ENCODE assay signal across 8 cellular contexts in the genomic region with DNA sequence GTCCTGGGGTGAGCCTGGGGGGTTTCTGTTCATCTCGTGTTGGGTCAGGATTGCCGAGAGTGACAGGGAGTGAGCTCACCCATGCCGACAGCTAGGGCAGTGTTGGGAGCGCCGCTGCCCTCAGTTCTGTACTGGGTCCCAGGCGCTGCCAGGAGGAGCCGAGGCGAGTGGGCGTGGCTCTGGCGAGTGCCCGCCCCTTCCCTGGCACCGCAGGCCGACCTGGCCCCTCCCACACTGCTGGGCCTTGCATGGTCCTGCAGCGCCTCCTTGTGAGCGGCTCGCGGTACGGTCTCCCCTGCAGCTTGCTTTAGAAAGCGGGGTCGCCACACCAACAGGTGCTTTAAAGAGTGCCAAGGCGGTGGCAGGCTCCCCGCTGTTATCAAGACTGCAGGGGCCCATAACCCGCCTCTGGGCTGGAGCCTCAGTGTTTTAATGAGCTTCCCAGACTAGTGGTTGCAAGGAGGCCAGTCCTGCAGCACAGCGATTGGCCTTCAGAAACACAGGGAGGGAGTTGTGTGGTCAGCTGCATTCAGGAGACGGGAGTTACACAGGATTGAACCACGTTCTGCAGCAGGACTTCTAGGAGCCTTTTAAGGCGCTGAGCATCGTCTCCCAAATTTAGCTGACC.
DNase-seq lines count a peak whose midpoint lies in the region; ATAC-seq and TF ChIP-seq lines count a peak whose summit lies in the region.
"Not testable (repeated sequence)": the region's sequence is repeated elsewhere in the genome, so short reads cannot be mapped to it uniquely, and the experiment has no call there.

No MANE protein-coding gene starts in this region.

- peak; percentile 78 for ATAC-seq in GM21367 (IDR thresholded peaks at IDR 0.05; ENCODE audit: unreplicated experiment)
- peak; percentile 98 to 99 for ATAC-seq in lower lobe of right lung

- intact Hi-C loops in lower lobe of right lung (cut with DNase I), result not testable (repeated sequence)

- not testable (repeated sequence) for H3K27me3 ChIP-seq in CD8-positive, alpha-beta memory T cell (ENCODE audit: insufficient read depth, low read length, poor library complexity, severe bottlenecking); HL-60 (ENCODE audit: insufficient read depth, poor library complexity, severe bottlenecking); lower lobe of right lung (ENCODE audit: low read depth)

- peak; percentile 88 to 93 (median 89) for DNase-seq in CD8-positive, alpha-beta memory T cell
- DNase-seq in HL-60 (ENCODE audit: low read depth in 1 of 2, low spot score in 1 of 2), result peak; percentile 83 to 88
- peak; percentile 61 for DNase-seq in NCI-H82 treated with DMSO at 0.1 percent for 48 hours (lab: John Stamatoyannopoulos, UW; ENCODE audit: unreplicated experiment)
- DNase-seq in activated CD4-positive, alpha-beta memory T cell treated with anti-CD3 and anti-CD28 coated beads, Interleukin-2, amount 10 ng/mL, durations not matched to agents 7 days and 5 days, result peak; percentile 93
- peak; percentile 96 for DNase-seq in dermis blood vessel endothelial cell
- peak; percentile 95 for DNase-seq in lower lobe of right lung
- DNase-seq in stimulated activated CD4-positive, alpha-beta T cell treated with anti-CD3 and anti-CD28 coated beads, TNF-alpha, amount 100 ng/mL, for 24 hours (ENCODE audit: low read depth in 3 of 3), result peak; percentile 84 to 90 (median 85)

- H3K36me3 Mint-ChIP-seq in CD8-positive, alpha-beta memory T cell; activated CD4-positive, alpha-beta memory T cell treated with anti-CD3 and anti-CD28 coated beads, Interleukin-2, amount 10 ng/mL, durations not matched to agents 7 days and 5 days (ENCODE audit: low read depth): not testable (repeated sequence)

- POLR2A ChIA-PET in CD8-positive, alpha-beta memory T cell (lab: Charles Lee); activated CD4-positive, alpha-beta memory T cell treated with anti-CD3 and anti-CD28 coated beads, Interleukin-2, amount 10 ng/mL, durations not matched to agents 7 days and 5 days (lab: Charles Lee): not testable (repeated sequence)

- H3K9me3 ChIP-seq in CD8-positive, alpha-beta memory T cell (ENCODE audit: low read length); lower lobe of right lung: not testable (repeated sequence)

- H3K4me1 Mint-ChIP-seq in CD8-positive, alpha-beta memory T cell; activated CD4-positive, alpha-beta memory T cell treated with anti-CD3 and anti-CD28 coated beads, Interleukin-2, amount 10 ng/mL, durations not matched to agents 7 days and 5 days: not testable (repeated sequence)

- not testable (repeated sequence) for H3K27ac ChIP-seq in CD8-positive, alpha-beta memory T cell (ENCODE audit: low read depth, low read length); HL-60 (replicated peaks); lower lobe of right lung

- TF ChIP-seq CTCF in HL-60 (IDR thresholded peaks at IDR 0.05; ENCODE audit: insufficient read depth, low read length) (peak; percentile 48), lower lobe of right lung (IDR thresholded peaks at IDR 0.05) (peak; percentile 62)

- not testable (repeated sequence) for H3K27me3 Mint-ChIP-seq in CD8-positive, alpha-beta memory T cell; activated CD4-positive, alpha-beta memory T cell treated with anti-CD3 and anti-CD28 coated beads, Interleukin-2, amount 10 ng/mL, durations not matched to agents 7 days and 5 days

- CTCF ChIA-PET in CD8-positive, alpha-beta memory T cell (lab: Charles Lee), result interaction anchor here (0.7 to 1.9 kb wide), 5 partner anchors 10 to 841 kb away, joined by 3 to 12 read pairs (median 8); no protein-coding TSS in a partner anchor
- CTCF ChIA-PET in activated CD4-positive, alpha-beta memory T cell treated with anti-CD3 and anti-CD28 coated beads, Interleukin-2, amount 10 ng/mL, durations not matched to agents 7 days and 5 days (lab: Charles Lee), result interaction anchor here (1.0 to 2.3 kb wide), 11 partner anchors 9 to 443 kb away, joined by 3 to 19 read pairs (median 3); no protein-coding TSS in a partner anchor

- H3K4me3 Mint-ChIP-seq in CD8-positive, alpha-beta memory T cell, result peak overlapping the region in 4 of 7 donors; percentile 57 to 76 (median 62)
- not testable (repeated sequence) for H3K4me3 Mint-ChIP-seq in activated CD4-positive, alpha-beta memory T cell treated with anti-CD3 and anti-CD28 coated beads, Interleukin-2, amount 10 ng/mL, durations not matched to agents 7 days and 5 days

- not testable (repeated sequence) for H3K9me3 Mint-ChIP-seq in CD8-positive, alpha-beta memory T cell; activated CD4-positive, alpha-beta memory T cell treated with anti-CD3 and anti-CD28 coated beads, Interleukin-2, amount 10 ng/mL, durations not matched to agents 7 days and 5 days

- H3K36me3 ChIP-seq in CD8-positive, alpha-beta memory T cell (ENCODE audit: insufficient read depth, low read length); lower lobe of right lung: not testable (repeated sequence)

- not testable (repeated sequence) for H3K4me1 ChIP-seq in CD8-positive, alpha-beta memory T cell (ENCODE audit: insufficient read depth, low read length); lower lobe of right lung

- not testable (repeated sequence) for H3K4me3 ChIP-seq in CD8-positive, alpha-beta memory T cell (ENCODE audit: low read length); HL-60 (replicated peaks; ENCODE audit: insufficient read depth, low read length)
- peak overlapping the region; percentile 25 for H3K4me3 ChIP-seq in lower lobe of right lung

- peak overlapping the region in 2 of 8 donors; percentile 32 to 88 for H3K27ac Mint-ChIP-seq in CD8-positive, alpha-beta memory T cell
- not testable (repeated sequence) for H3K27ac Mint-ChIP-seq in activated CD4-positive, alpha-beta memory T cell treated with anti-CD3 and anti-CD28 coated beads, Interleukin-2, amount 10 ng/mL, durations not matched to agents 7 days and 5 days
